Comparison of ENCODE assay signal across 1 cellular context in the genomic region with DNA sequence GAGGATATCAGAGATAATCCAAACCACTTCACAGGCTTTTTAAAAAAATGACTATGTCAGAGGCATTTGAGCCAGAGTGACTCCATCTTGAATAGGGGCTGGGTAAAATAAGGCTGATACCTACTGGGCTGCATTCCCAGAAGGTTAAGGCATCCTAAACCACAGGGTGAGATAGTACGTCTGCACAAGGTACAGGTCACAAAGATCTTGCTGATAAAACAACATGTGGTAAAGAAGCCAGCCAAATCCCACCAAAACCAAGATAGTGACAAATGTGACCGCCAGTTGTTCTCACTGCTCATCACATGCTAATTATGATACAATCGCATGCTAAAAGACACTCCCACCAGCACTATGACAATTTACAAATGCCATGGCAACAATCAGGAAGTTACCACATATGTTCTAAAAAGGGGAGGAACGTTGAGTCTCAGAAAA.
TF ChIP-seq lines count a peak whose summit lies in the region.

No MANE protein-coding gene starts in this region.

TF ChIP-seq in K562, 482 proteins besides CTCF, POLR2A, EP300 and RAD21 (continued from another document and continues in another):
- TF ChIP-seq, protein P1, sequence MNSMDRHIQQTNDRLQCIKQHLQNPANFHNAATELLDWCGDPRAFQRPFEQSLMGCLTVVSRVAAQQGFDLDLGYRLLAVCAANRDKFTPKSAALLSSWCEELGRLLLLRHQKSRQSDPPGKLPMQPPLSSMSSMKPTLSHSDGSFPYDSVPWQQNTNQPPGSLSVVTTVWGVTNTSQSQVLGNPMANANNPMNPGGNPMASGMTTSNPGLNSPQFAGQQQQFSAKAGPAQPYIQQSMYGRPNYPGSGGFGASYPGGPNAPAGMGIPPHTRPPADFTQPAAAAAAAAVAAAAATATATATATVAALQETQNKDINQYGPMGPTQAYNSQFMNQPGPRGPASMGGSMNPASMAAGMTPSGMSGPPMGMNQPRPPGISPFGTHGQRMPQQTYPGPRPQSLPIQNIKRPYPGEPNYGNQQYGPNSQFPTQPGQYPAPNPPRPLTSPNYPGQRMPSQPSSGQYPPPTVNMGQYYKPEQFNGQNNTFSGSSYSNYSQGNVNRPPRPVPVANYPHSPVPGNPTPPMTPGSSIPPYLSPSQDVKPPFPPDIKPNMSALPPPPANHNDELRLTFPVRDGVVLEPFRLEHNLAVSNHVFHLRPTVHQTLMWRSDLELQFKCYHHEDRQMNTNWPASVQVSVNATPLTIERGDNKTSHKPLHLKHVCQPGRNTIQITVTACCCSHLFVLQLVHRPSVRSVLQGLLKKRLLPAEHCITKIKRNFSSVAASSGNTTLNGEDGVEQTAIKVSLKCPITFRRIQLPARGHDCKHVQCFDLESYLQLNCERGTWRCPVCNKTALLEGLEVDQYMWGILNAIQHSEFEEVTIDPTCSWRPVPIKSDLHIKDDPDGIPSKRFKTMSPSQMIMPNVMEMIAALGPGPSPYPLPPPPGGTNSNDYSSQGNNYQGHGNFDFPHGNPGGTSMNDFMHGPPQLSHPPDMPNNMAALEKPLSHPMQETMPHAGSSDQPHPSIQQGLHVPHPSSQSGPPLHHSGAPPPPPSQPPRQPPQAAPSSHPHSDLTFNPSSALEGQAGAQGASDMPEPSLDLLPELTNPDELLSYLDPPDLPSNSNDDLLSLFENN (IDR thresholded peaks at IDR 0.05; ENCODE audit: low read depth in 2 of 2, low read length in 2 of 2), result no peak
- TF ChIP-seq ZBTB7A (IDR thresholded peaks at IDR 0.05; ENCODE audit: borderline replicate concordance, control insufficient read depth, low read depth, low read length) (no peak), TCF7L2 (IDR thresholded peaks at IDR 0.05; ENCODE audit: low read depth, low read length) (no peak), ZKSCAN8 (CRISPR knock-in tag; IDR thresholded peaks at IDR 0.05) (peak; percentile 73), YBX1 (IDR thresholded peaks at IDR 0.05) (no peak), BACH1 (tag; IDR thresholded peaks at IDR 0.05) (peak; percentile 93), ETV6 (IDR thresholded peaks at IDR 0.05; ENCODE audit: borderline replicate concordance in 1 of 2, low read depth in 2 of 2, low read length in 1 of 2) (no peak), ETV6 (CRISPR knock-in tag; IDR thresholded peaks at IDR 0.05; ENCODE audit: borderline replicate concordance) (no peak), CHCHD3 (CRISPR knock-in tag; IDR thresholded peaks at IDR 0.05) (no peak), HLTF (IDR thresholded peaks at IDR 0.05) (no peak), PYGO2 (tag; IDR thresholded peaks at IDR 0.05) (peak; percentile 92), SOX6 (IDR thresholded peaks at IDR 0.05) (peak; percentile 35; the same call in 1 of the 2 replicates), BCOR (IDR thresholded peaks at IDR 0.05) (no peak), JUND (IDR thresholded peaks at IDR 0.05; ENCODE audit: borderline replicate concordance, low read depth, low read length) (no peak), JUND (tag; IDR thresholded peaks at IDR 0.05; ENCODE audit: borderline replicate concordance, low read depth, low read length) (0 out of 3 replicates have a peak, but pooled peaks have one; percentile 33), ELF2 (CRISPR knock-in tag; IDR thresholded peaks at IDR 0.05) (0 out of 2 replicates have a peak, but pooled peaks have one; percentile 61), GABPB1 (CRISPR knock-in tag; IDR thresholded peaks at IDR 0.05) (no peak), OTX1 (CRISPR knock-in tag; IDR thresholded peaks at IDR 0.05) (no peak), ZFPM2 (CRISPR knock-in tag; IDR thresholded peaks at IDR 0.05) (no peak), BRD4 (IDR thresholded peaks at IDR 0.05) (no peak), RFX1 (IDR thresholded peaks at IDR 0.05) (peak; percentile 70), SMAD4 (CRISPR knock-in tag; conservative IDR thresholded peaks at IDR 0.05) (peak; percentile 76), CSDE1 (IDR thresholded peaks at IDR 0.05) (no peak), ZEB2 (IDR thresholded peaks at IDR 0.05) (no peak), TCFL5 (CRISPR knock-in tag; conservative IDR thresholded peaks at IDR 0.05) (peak; percentile 88), ZBTB17 (CRISPR knock-in tag; IDR thresholded peaks at IDR 0.05) (peak; percentile 92), KDM4B (IDR thresholded peaks at IDR 0.05; ENCODE audit: borderline replicate concordance in 2 of 2, low read depth in 1 of 2) (no peak), HDAC1 (IDR thresholded peaks at IDR 0.05) (no peak), TFAM (CRISPR knock-in tag; conservative IDR thresholded peaks at IDR 0.05) (no peak)
- TF ChIP-seq, protein P2, sequence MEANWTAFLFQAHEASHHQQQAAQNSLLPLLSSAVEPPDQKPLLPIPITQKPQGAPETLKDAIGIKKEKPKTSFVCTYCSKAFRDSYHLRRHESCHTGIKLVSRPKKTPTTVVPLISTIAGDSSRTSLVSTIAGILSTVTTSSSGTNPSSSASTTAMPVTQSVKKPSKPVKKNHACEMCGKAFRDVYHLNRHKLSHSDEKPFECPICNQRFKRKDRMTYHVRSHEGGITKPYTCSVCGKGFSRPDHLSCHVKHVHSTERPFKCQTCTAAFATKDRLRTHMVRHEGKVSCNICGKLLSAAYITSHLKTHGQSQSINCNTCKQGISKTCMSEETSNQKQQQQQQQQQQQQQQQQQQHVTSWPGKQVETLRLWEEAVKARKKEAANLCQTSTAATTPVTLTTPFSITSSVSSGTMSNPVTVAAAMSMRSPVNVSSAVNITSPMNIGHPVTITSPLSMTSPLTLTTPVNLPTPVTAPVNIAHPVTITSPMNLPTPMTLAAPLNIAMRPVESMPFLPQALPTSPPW (CRISPR knock-in tag; IDR thresholded peaks at IDR 0.05), result peak; percentile 49; the same call in 1 of the 2 replicates
- TF ChIP-seq, protein P3, sequence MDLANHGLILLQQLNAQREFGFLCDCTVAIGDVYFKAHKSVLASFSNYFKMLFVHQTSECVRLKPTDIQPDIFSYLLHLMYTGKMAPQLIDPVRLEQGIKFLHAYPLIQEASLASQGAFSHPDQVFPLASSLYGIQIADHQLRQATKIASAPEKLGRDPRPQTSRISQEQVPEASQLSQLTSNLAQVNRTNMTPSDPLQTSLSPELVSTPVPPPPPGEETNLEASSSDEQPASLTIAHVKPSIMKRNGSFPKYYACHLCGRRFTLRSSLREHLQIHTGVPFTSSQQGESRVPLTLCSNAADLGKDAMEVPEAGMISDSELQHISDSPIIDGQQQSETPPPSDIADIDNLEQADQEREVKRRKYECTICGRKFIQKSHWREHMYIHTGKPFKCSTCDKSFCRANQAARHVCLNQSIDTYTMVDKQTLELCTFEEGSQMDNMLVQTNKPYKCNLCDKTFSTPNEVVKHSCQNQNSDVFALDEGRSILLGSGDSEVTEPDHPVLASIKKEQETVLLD (IDR thresholded peaks at IDR 0.05), result no peak
- TF ChIP-seq, protein P4, sequence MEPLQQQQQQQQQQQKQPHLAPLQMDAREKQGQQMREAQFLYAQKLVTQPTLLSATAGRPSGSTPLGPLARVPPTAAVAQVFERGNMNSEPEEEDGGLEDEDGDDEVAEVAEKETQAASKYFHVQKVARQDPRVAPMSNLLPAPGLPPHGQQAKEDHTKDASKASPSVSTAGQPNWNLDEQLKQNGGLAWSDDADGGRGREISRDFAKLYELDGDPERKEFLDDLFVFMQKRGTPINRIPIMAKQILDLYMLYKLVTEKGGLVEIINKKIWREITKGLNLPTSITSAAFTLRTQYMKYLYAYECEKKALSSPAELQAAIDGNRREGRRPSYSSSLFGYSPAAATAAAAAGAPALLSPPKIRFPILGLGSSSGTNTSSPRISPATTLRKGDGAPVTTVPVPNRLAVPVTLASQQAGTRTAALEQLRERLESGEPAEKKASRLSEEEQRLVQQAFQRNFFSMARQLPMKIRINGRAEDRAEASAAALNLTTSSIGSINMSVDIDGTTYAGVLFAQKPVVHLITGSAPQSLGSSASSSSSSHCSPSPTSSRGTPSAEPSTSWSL (CRISPR knock-in tag; IDR thresholded peaks at IDR 0.05; ENCODE audit: borderline replicate concordance), result no peak
- TF ChIP-seq, protein P5, sequence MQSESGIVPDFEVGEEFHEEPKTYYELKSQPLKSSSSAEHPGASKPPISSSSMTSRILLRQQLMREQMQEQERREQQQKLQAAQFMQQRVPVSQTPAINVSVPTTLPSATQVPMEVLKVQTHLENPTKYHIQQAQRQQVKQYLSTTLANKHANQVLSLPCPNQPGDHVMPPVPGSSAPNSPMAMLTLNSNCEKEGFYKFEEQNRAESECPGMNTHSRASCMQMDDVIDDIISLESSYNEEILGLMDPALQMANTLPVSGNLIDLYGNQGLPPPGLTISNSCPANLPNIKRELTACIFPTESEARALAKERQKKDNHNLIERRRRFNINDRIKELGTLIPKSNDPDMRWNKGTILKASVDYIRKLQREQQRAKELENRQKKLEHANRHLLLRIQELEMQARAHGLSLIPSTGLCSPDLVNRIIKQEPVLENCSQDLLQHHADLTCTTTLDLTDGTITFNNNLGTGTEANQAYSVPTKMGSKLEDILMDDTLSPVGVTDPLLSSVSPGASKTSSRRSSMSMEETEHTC (IDR thresholded peaks at IDR 0.05), result no peak
- TF ChIP-seq, protein P6, sequence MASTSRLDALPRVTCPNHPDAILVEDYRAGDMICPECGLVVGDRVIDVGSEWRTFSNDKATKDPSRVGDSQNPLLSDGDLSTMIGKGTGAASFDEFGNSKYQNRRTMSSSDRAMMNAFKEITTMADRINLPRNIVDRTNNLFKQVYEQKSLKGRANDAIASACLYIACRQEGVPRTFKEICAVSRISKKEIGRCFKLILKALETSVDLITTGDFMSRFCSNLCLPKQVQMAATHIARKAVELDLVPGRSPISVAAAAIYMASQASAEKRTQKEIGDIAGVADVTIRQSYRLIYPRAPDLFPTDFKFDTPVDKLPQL (IDR thresholded peaks at IDR 0.05; ENCODE audit: extremely low read depth, insufficient read length), result no peak
- TF ChIP-seq, protein P7, sequence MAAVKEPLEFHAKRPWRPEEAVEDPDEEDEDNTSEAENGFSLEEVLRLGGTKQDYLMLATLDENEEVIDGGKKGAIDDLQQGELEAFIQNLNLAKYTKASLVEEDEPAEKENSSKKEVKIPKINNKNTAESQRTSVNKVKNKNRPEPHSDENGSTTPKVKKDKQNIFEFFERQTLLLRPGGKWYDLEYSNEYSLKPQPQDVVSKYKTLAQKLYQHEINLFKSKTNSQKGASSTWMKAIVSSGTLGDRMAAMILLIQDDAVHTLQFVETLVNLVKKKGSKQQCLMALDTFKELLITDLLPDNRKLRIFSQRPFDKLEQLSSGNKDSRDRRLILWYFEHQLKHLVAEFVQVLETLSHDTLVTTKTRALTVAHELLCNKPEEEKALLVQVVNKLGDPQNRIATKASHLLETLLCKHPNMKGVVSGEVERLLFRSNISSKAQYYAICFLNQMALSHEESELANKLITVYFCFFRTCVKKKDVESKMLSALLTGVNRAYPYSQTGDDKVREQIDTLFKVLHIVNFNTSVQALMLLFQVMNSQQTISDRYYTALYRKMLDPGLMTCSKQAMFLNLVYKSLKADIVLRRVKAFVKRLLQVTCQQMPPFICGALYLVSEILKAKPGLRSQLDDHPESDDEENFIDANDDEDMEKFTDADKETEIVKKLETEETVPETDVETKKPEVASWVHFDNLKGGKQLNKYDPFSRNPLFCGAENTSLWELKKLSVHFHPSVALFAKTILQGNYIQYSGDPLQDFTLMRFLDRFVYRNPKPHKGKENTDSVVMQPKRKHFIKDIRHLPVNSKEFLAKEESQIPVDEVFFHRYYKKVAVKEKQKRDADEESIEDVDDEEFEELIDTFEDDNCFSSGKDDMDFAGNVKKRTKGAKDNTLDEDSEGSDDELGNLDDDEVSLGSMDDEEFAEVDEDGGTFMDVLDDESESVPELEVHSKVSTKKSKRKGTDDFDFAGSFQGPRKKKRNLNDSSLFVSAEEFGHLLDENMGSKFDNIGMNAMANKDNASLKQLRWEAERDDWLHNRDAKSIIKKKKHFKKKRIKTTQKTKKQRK (IDR thresholded peaks at IDR 0.05; ENCODE audit: borderline replicate concordance, low read depth, low read length), result no peak
- TF ChIP-seq, protein P8, sequence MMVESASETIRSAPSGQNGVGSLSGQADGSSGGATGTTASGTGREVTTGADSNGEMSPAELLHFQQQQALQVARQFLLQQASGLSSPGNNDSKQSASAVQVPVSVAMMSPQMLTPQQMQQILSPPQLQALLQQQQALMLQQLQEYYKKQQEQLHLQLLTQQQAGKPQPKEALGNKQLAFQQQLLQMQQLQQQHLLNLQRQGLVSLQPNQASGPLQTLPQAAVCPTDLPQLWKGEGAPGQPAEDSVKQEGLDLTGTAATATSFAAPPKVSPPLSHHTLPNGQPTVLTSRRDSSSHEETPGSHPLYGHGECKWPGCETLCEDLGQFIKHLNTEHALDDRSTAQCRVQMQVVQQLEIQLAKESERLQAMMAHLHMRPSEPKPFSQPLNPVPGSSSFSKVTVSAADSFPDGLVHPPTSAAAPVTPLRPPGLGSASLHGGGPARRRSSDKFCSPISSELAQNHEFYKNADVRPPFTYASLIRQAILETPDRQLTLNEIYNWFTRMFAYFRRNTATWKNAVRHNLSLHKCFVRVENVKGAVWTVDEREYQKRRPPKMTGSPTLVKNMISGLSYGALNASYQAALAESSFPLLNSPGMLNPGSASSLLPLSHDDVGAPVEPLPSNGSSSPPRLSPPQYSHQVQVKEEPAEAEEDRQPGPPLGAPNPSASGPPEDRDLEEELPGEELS (CRISPR knock-in tag; IDR thresholded peaks at IDR 0.05; ENCODE audit: borderline replicate concordance), result no peak
- TF ChIP-seq, protein P9, sequence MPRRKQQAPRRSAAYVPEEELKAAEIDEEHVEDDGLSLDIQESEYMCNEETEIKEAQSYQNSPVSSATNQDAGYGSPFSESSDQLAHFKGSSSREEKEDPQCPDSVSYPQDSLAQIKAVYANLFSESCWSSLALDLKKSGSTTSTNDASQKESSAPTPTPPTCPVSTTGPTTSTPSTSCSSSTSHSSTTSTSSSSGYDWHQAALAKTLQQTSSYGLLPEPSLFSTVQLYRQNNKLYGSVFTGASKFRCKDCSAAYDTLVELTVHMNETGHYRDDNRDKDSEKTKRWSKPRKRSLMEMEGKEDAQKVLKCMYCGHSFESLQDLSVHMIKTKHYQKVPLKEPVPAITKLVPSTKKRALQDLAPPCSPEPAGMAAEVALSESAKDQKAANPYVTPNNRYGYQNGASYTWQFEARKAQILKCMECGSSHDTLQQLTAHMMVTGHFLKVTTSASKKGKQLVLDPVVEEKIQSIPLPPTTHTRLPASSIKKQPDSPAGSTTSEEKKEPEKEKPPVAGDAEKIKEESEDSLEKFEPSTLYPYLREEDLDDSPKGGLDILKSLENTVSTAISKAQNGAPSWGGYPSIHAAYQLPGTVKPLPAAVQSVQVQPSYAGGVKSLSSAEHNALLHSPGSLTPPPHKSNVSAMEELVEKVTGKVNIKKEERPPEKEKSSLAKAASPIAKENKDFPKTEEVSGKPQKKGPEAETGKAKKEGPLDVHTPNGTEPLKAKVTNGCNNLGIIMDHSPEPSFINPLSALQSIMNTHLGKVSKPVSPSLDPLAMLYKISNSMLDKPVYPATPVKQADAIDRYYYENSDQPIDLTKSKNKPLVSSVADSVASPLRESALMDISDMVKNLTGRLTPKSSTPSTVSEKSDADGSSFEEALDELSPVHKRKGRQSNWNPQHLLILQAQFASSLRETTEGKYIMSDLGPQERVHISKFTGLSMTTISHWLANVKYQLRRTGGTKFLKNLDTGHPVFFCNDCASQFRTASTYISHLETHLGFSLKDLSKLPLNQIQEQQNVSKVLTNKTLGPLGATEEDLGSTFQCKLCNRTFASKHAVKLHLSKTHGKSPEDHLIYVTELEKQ (CRISPR knock-in tag; IDR thresholded peaks at IDR 0.05), result peak; percentile 73; the same call in 1 of the 2 replicates
